ENCODE assay signal across 1 cellular context in the genomic region with DNA sequence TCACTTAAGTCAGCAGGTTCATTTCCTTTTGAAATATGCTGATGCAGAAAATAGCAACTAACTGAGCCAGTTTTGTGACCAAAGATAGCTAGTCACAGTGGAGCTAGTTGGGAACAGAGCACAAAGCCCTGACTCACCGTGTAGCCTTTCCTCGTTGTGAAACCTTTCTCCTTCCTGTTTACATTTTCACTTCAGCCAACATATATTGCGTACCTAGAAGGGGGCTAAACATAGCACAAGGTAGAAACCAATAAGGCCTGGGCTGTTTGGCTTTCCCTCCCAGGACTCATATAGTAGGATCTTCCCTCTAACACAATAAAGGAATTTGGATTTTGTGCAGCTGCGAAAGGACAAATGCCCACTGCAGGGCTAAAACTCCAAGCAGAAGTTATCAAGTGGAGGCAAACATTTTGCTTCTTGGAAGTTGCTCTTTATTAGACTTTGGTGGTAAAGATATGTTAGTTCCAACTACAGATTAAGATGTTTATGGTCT.
TF ChIP-seq lines count a peak whose summit lies in the region.

No MANE protein-coding gene starts in this region.

TF ChIP-seq in HepG2, 621 proteins besides CTCF, POLR2A, EP300 and RAD21 (continued from another document and continues in another):
- TF ChIP-seq, protein P1, sequence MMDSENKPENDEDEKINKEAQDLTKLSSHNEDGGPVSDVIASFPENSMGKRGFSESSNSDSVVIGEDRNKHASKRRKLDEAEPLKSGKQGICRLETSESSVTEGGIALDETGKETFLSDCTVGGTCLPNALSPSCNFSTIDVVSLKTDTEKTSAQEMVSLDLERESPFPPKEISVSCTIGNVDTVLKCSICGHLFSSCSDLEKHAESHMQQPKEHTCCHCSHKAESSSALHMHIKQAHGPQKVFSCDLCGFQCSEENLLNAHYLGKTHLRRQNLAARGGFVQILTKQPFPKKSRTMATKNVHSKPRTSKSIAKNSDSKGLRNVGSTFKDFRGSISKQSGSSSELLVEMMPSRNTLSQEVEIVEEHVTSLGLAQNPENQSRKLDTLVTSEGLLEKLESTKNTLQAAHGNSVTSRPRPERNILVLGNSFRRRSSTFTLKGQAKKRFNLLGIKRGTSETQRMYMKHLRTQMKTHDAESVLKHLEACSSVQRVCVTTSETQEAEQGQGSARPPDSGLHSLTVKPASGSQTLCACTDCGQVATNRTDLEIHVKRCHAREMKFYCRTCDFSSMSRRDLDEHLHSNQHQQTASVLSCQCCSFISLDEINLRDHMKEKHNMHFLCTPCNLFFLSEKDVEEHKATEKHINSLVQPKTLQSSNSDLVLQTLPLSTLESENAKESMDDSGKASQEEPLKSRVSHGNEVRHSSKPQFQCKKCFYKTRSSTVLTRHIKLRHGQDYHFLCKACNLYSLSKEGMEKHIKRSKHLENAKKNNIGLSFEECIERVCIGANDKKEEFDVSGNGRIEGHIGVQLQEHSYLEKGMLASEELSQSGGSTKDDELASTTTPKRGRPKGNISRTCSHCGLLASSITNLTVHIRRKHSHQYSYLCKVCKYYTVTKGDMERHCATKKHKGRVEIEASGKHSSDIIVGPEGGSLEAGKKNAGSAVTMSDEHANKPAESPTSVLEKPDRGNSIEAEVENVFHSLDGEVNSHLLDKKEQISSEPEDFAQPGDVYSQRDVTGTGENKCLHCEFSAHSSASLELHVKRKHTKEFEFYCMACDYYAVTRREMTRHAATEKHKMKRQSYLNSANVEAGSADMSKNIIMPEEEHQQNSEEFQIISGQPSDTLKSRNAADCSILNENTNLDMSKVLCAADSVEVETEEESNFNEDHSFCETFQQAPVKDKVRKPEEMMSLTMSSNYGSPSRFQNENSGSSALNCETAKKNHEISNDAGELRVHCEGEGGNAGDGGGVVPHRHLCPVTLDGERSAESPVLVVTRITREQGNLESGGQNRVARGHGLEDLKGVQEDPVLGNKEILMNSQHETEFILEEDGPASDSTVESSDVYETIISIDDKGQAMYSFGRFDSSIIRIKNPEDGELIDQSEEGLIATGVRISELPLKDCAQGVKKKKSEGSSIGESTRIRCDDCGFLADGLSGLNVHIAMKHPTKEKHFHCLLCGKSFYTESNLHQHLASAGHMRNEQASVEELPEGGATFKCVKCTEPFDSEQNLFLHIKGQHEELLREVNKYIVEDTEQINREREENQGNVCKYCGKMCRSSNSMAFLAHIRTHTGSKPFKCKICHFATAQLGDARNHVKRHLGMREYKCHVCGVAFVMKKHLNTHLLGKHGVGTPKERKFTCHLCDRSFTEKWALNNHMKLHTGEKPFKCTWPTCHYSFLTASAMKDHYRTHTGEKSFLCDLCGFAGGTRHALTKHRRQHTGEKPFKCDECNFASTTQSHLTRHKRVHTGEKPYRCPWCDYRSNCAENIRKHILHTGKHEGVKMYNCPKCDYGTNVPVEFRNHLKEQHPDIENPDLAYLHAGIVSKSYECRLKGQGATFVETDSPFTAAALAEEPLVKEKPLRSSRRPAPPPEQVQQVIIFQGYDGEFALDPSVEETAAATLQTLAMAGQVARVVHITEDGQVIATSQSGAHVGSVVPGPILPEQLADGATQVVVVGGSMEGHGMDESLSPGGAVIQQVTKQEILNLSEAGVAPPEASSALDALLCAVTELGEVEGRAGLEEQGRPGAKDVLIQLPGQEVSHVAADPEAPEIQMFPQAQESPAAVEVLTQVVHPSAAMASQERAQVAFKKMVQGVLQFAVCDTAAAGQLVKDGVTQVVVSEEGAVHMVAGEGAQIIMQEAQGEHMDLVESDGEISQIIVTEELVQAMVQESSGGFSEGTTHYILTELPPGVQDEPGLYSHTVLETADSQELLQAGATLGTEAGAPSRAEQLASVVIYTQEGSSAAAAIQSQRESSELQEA (CRISPR knock-in tag; IDR thresholded peaks at IDR 0.05; ENCODE audit: not compliant biosample characterization), result no peak
- TF ChIP-seq LCORL (IDR thresholded peaks at IDR 0.05), result no peak
- peak; percentile 96 for TF ChIP-seq LCORL (CRISPR knock-in tag; IDR thresholded peaks at IDR 0.05)
- TF ChIP-seq ZNF672 (CRISPR knock-in tag; IDR thresholded peaks at IDR 0.05), result no peak
- 0 out of 2 replicates have a peak, but pooled peaks have one; percentile 26 for TF ChIP-seq CCDC6 (CRISPR knock-in tag; IDR thresholded peaks at IDR 0.05)
- peak; percentile 99 for TF ChIP-seq FOXO1 (CRISPR knock-in tag; IDR thresholded peaks at IDR 0.05)
- TF ChIP-seq MEF2D (CRISPR knock-in tag; IDR thresholded peaks at IDR 0.05), result peak; percentile 99
- peak; percentile 59; the same call in 1 of the 2 replicates for TF ChIP-seq NCOR1 (IDR thresholded peaks at IDR 0.05; ENCODE audit: borderline replicate concordance, low read length)
- no peak for TF ChIP-seq ZNF615 (CRISPR knock-in tag; IDR thresholded peaks at IDR 0.05; ENCODE audit: borderline replicate concordance)
- 0 out of 2 replicates have a peak, but pooled peaks have one; percentile 38 for TF ChIP-seq SPEN (CRISPR knock-in tag; IDR thresholded peaks at IDR 0.05; ENCODE audit: low read depth)
- peak; percentile 86; the same call in 1 of the 2 replicates for TF ChIP-seq SMAD3 (CRISPR knock-in tag; IDR thresholded peaks at IDR 0.05)
- TF ChIP-seq ZFX (CRISPR knock-in tag; IDR thresholded peaks at IDR 0.05; ENCODE audit: low read depth), result peak; percentile 73
- TF ChIP-seq, protein P2, sequence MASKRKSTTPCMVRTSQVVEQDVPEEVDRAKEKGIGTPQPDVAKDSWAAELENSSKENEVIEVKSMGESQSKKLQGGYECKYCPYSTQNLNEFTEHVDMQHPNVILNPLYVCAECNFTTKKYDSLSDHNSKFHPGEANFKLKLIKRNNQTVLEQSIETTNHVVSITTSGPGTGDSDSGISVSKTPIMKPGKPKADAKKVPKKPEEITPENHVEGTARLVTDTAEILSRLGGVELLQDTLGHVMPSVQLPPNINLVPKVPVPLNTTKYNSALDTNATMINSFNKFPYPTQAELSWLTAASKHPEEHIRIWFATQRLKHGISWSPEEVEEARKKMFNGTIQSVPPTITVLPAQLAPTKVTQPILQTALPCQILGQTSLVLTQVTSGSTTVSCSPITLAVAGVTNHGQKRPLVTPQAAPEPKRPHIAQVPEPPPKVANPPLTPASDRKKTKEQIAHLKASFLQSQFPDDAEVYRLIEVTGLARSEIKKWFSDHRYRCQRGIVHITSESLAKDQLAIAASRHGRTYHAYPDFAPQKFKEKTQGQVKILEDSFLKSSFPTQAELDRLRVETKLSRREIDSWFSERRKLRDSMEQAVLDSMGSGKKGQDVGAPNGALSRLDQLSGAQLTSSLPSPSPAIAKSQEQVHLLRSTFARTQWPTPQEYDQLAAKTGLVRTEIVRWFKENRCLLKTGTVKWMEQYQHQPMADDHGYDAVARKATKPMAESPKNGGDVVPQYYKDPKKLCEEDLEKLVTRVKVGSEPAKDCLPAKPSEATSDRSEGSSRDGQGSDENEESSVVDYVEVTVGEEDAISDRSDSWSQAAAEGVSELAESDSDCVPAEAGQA (IDR thresholded peaks at IDR 0.05; ENCODE audit: low read depth), result peak; percentile 57; the same call in 1 of the 2 replicates
- TF ChIP-seq, protein P2 (CRISPR knock-in tag; IDR thresholded peaks at IDR 0.05; ENCODE audit: borderline replicate concordance), result no peak
- peak; percentile 61 for TF ChIP-seq ZNF205 (CRISPR knock-in tag; IDR thresholded peaks at IDR 0.05)
- 0 out of 2 replicates have a peak, but pooled peaks have one; percentile 23 for TF ChIP-seq STAT5B (CRISPR knock-in tag; IDR thresholded peaks at IDR 0.05)
- TF ChIP-seq FOSL2 (CRISPR knock-in tag; IDR thresholded peaks at IDR 0.05), result peak; percentile 99
- TF ChIP-seq YEATS4 (CRISPR knock-in tag; IDR thresholded peaks at IDR 0.05; ENCODE audit: borderline replicate concordance), result peak; percentile 52; the same call in 1 of the 2 replicates
- no peak for TF ChIP-seq ZKSCAN5 (CRISPR knock-in tag; IDR thresholded peaks at IDR 0.05)
- TF ChIP-seq, protein P3, sequence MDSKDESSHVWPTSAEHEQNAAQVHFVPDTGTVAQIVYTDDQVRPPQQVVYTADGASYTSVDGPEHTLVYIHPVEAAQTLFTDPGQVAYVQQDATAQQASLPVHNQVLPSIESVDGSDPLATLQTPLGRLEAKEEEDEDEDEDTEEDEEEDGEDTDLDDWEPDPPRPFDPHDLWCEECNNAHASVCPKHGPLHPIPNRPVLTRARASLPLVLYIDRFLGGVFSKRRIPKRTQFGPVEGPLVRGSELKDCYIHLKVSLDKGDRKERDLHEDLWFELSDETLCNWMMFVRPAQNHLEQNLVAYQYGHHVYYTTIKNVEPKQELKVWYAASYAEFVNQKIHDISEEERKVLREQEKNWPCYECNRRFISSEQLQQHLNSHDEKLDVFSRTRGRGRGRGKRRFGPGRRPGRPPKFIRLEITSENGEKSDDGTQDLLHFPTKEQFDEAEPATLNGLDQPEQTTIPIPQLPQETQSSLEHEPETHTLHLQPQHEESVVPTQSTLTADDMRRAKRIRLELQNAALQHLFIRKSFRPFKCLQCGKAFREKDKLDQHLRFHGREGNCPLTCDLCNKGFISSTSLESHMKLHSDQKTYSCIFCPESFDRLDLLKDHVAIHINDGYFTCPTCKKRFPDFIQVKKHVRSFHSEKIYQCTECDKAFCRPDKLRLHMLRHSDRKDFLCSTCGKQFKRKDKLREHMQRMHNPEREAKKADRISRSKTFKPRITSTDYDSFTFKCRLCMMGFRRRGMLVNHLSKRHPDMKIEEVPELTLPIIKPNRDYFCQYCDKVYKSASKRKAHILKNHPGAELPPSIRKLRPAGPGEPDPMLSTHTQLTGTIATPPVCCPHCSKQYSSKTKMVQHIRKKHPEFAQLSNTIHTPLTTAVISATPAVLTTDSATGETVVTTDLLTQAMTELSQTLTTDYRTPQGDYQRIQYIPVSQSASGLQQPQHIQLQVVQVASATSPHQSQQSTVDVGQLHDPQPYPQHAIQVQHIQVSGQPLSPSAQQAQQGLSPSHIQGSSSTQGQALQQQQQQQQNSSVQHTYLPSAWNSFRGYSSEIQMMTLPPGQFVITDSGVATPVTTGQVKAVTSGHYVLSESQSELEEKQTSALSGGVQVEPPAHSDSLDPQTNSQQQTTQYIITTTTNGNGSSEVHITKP (CRISPR knock-in tag; IDR thresholded peaks at IDR 0.05; ENCODE audit: low read depth), result peak; percentile 97
- TF ChIP-seq, protein P4, sequence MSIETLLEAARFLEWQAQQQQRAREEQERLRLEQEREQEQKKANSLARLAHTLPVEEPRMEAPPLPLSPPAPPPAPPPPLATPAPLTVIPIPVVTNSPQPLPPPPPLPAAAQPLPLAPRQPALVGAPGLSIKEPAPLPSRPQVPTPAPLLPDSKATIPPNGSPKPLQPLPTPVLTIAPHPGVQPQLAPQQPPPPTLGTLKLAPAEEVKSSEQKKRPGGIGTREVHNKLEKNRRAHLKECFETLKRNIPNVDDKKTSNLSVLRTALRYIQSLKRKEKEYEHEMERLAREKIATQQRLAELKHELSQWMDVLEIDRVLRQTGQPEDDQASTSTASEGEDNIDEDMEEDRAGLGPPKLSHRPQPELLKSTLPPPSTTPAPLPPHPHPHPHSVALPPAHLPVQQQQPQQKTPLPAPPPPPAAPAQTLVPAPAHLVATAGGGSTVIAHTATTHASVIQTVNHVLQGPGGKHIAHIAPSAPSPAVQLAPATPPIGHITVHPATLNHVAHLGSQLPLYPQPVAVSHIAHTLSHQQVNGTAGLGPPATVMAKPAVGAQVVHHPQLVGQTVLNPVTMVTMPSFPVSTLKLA (IDR thresholded peaks at IDR 0.05), result 0 out of 2 replicates have a peak, but pooled peaks have one; percentile 14
- TF ChIP-seq, protein P5, sequence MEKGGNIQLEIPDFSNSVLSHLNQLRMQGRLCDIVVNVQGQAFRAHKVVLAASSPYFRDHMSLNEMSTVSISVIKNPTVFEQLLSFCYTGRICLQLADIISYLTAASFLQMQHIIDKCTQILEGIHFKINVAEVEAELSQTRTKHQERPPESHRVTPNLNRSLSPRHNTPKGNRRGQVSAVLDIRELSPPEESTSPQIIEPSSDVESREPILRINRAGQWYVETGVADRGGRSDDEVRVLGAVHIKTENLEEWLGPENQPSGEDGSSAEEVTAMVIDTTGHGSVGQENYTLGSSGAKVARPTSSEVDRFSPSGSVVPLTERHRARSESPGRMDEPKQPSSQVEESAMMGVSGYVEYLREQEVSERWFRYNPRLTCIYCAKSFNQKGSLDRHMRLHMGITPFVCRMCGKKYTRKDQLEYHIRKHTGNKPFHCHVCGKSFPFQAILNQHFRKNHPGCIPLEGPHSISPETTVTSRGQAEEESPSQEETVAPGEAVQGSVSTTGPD (CRISPR knock-in tag; IDR thresholded peaks at IDR 0.05), result no peak
- peak; percentile 95 for TF ChIP-seq ZNF792 (CRISPR knock-in tag; IDR thresholded peaks at IDR 0.05)
- no peak for TF ChIP-seq ZNF207 (IDR thresholded peaks at IDR 0.05; ENCODE audit: borderline replicate concordance)
- TF ChIP-seq, protein P6, sequence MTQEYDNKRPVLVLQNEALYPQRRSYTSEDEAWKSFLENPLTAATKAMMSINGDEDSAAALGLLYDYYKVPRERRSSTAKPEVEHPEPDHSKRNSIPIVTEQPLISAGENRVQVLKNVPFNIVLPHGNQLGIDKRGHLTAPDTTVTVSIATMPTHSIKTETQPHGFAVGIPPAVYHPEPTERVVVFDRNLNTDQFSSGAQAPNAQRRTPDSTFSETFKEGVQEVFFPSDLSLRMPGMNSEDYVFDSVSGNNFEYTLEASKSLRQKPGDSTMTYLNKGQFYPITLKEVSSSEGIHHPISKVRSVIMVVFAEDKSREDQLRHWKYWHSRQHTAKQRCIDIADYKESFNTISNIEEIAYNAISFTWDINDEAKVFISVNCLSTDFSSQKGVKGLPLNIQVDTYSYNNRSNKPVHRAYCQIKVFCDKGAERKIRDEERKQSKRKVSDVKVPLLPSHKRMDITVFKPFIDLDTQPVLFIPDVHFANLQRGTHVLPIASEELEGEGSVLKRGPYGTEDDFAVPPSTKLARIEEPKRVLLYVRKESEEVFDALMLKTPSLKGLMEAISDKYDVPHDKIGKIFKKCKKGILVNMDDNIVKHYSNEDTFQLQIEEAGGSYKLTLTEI (CRISPR knock-in tag; conservative IDR thresholded peaks at IDR 0.05), result no peak
- TF ChIP-seq, protein P7, sequence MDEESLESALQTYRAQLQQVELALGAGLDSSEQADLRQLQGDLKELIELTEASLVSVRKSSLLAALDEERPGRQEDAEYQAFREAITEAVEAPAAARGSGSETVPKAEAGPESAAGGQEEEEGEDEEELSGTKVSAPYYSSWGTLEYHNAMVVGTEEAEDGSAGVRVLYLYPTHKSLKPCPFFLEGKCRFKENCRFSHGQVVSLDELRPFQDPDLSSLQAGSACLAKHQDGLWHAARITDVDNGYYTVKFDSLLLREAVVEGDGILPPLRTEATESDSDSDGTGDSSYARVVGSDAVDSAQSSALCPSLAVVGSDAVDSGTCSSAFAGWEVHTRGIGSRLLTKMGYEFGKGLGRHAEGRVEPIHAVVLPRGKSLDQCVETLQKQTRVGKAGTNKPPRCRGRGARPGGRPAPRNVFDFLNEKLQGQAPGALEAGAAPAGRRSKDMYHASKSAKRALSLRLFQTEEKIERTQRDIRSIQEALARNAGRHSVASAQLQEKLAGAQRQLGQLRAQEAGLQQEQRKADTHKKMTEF (CRISPR knock-in tag; IDR thresholded peaks at IDR 0.05), result peak; percentile 95
- TF ChIP-seq ZNF788 (CRISPR knock-in tag; IDR thresholded peaks at IDR 0.05; ENCODE audit: borderline replicate concordance), result peak; percentile 31; the same call in 1 of the 2 replicates
